In the genomic region with DNA sequence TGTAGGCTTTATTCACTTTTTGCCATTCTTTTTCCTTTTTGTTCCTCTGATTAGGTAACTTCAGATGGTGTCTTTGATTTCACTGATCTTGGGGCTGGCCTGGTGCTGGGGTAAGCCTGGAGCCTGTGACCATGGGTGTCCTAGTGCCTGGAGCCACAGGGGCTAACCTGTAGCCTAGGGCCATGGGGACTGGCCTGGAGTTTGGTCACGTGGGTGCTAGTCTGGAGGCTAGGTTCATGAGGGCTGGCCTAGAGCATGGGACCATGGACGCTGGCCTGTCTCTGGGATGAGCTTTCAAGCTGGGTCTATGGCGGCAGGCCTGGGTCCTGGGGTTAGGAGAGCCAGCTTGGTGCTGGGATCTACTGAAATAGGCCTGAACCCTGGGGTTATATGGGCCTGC, we compare ENCODE assay signal across 11 cellular contexts.
"Had no signal": no experiment of that assay in that cellular context is flagged by ENCODE, and none has a peak within 500 bp of the region (broad histone marks: within the 10 kb centered on the region; RNA-seq: fewer than 3 reads in every experiment).

No MANE protein-coding gene starts in this region.

- H3K4me2 ChIP-seq: GM23338 had no signal

- H3K4me1 ChIP-seq: HAP-1 had no signal

- H3K36me3 ChIP-seq: HAP-1 had no signal

- H3K9me3 ChIP-seq: HAP-1 had no signal

- DNase-seq: GM23248, GOT3, H7, H9, HCEC 1CT, HFFc6 had no signal

- ATAC-seq: GM23338, HCT116 had no signal

- H3K27ac ChIP-seq: GM23248 had no signal

- H3K4me3 ChIP-seq: GM23248, GM23338, HAP-1 had no signal

- H3K9ac ChIP-seq: GM23248 had no signal

- FAIRE-seq: H1, H54 had no signal

- H2AFZ ChIP-seq: GM23248, GM23338 had no signal
